ENCODE assay signal across 28 cellular contexts in genomic region chrX:120274145-120274544, GRCh38. TPM values are rescaled to one million over a fixed set of nuclear protein-coding genes. Genes with fewer than 3 reads are reported as not detected.
"Had no signal": no experiment of that assay in that cellular context is flagged by ENCODE, and none has a peak within 500 bp of the region (broad histone marks: within the 10 kb centered on the region; RNA-seq: fewer than 3 reads in every experiment).

No MANE protein-coding gene starts in this region.

- H3K36me3 ChIP-seq: left lung, ovary, right atrium auricular region, stomach, thyroid gland, transverse colon, upper lobe of left lung, vagina had no signal

- H3K9me3 ChIP-seq: left lung, mucosa of descending colon, ovary, right atrium auricular region, stomach, testis, thyroid gland, transverse colon, upper lobe of left lung, vagina had no signal

- H3K4me3 ChIP-seq: left lung, lung, mucosa of descending colon, ovary, right atrium auricular region, skin epidermis, stomach, testis, thyroid gland, transverse colon, upper lobe of left lung, vagina had no signal

- H3K4me1 ChIP-seq: left lung, right atrium auricular region, stomach, testis, transverse colon had no signal

- H3K27ac ChIP-seq: left lung, ovary, right atrium auricular region, skin epidermis, stomach, testis, thyroid gland, transverse colon, upper lobe of left lung, vagina had no signal

- H3K27me3 ChIP-seq: left lung, ovary, right atrium auricular region, testis, thyroid gland, transverse colon, upper lobe of left lung, vagina had no signal

- DNase-seq: hippocampal formation; immature natural killer cell; kidney; left colon; left lung; midbrain; mucosa of descending colon; naive thymus-derived CD4-positive, alpha-beta T cell; ovary; stimulated activated CD4-positive, alpha-beta T cell treated with anti-CD3 and anti-CD28 coated beads, Interleukin-12 subunit alpha, Interleukin-12 subunit beta, amount 100 ng/mL, for 4 hours; stimulated activated CD4-positive, alpha-beta T cell treated with anti-CD3 and anti-CD28 coated beads, Interleukin-15, amount 100 ng/mL, for 24 hours; stimulated activated CD4-positive, alpha-beta T cell treated with anti-CD3 and anti-CD28 coated beads, Interleukin-2, amount 100 ng/mL, for 24 hours; stimulated activated CD4-positive, alpha-beta T cell treated with anti-CD3 and anti-CD28 coated beads, Interleukin-4, amount 100 ng/mL, for 1 hour; stimulated activated naive B cell treated with anti-CD40 and anti-IgM and Interleukin-4, amounts not matched to agents 10 μg/mL and 1 μg/mL and 100 μg/mL, for 72 hours; stimulated activated naive CD8-positive, alpha-beta T cell treated with anti-CD3 and anti-CD28 coated beads, Interleukin-15, Interleukin-2, amounts not matched to agents 100 U/mL and 50 U/mL, for 24 hours; stomach; testis; thyroid gland; transverse colon; upper lobe of left lung had no signal

- ATAC-seq: left colon; left lung; mucosa of descending colon; naive thymus-derived CD4-positive, alpha-beta T cell; natural killer cell treated with Interleukin-12 subunit alpha and Interleukin-12 subunit beta and Interleukin-15 and Interleukin-18, amount 100 ng/mL, for 72 hours; sciatic nerve; stimulated activated naive B cell treated with anti-CD40 and anti-IgM and Interleukin-4, amounts not matched to agents 10 μg/mL and 1 μg/mL and 100 μg/mL, for 72 hours; stimulated activated naive CD8-positive, alpha-beta T cell treated with anti-CD3 and anti-CD28 coated beads, Interleukin-15, Interleukin-2, amounts not matched to agents 100 U/mL and 50 U/mL, for 24 hours had no signal

RNA-seq across cellular contexts. Expression of gene TMEM255A, which starts 37.1 kb away (rescaled TPM):
- total RNA-seq: myocyte; natural killer cell treated with Interleukin-12 subunit alpha and Interleukin-12 subunit beta and Interleukin-15 and Interleukin-18, amount 100 ng/mL, for 72 hours; pulmonary artery endothelial cell had no signal
